Comparison of ENCODE assay signal across 9 cellular contexts in genomic region chrX:17944833-17945497, GRCh38.
DNase-seq lines count a peak whose midpoint lies in the region; ATAC-seq, FAIRE-seq and TF ChIP-seq lines count a peak whose summit lies in the region.
"Had no signal": no experiment of that assay in that cellular context is flagged by ENCODE, and none has a peak within 500 bp of the region (broad histone marks: within the 10 kb centered on the region; RNA-seq: fewer than 3 reads in every experiment).

No MANE protein-coding gene starts in this region.

- H4K20me1 ChIP-seq in hepatocyte (ENCODE audit: insufficient read depth, poor library complexity, severe bottlenecking): no peaks in the 10 kb centered on the region

- H3K36me3 Mint-ChIP-seq in T-helper 17 cell (ENCODE audit: low read depth): no peaks in the 10 kb centered on the region

- H2AFZ ChIP-seq in hepatocyte: no peak overlapping the region

- no peak overlapping the region for H3K4me3 ChIP-seq in Peyer's patch
- H3K4me3 ChIP-seq in hepatocyte: no peak overlapping the region

- H3K27me3 Mint-ChIP-seq in T-helper 17 cell: peaks cover 6% of the 10 kb centered on the region

- H3K27ac ChIP-seq in Peyer's patch (no peak overlapping the region), hepatocyte (no peak overlapping the region)

- TF ChIP-seq CTCF in Peyer's patch (IDR thresholded peaks at IDR 0.05) (peak in 4 of 6 experiments; percentile 24 to 31 (median 28)), hepatocyte (IDR thresholded peaks at IDR 0.05; ENCODE audit: poor library complexity) (peak; percentile 34)

- no peak overlapping the region for H3K4me3 Mint-ChIP-seq in T-helper 17 cell
- H3K4me3 Mint-ChIP-seq: activated T-cell treated with anti-CD3 and anti-CD28 coated beads, Interleukin-2, amount 50 U/mL, for 24 hours had no signal

- no peaks in the 10 kb centered on the region for H3K4me1 Mint-ChIP-seq in T-helper 17 cell

- no peaks in the 10 kb centered on the region for H3K9me2 ChIP-seq in hepatocyte (replicated peaks; ENCODE audit: insufficient read depth)

- H3K4me2 ChIP-seq in hepatocyte: no peak overlapping the region

- peak; percentile 61 for FAIRE-seq in GM12892 (lab: Jason Lieb, UNC)

- H3K9me3 ChIP-seq in Peyer's patch (no peaks in the 10 kb centered on the region), hepatocyte (ENCODE audit: low read depth) (no peaks in the 10 kb centered on the region), T-helper 17 cell (ENCODE audit: control insufficient read depth, low read length, poor library complexity, severe bottlenecking) (no peaks in the 10 kb centered on the region)

- H3K27me3 ChIP-seq in Peyer's patch: no peaks in the 10 kb centered on the region
- H3K27me3 ChIP-seq in hepatocyte: no peaks in the 10 kb centered on the region

- H3K27ac Mint-ChIP-seq in T-helper 17 cell: no peak overlapping the region
- H3K27ac Mint-ChIP-seq: activated T-cell treated with anti-CD3 and anti-CD28 coated beads, Interleukin-2, amount 50 U/mL, for 24 hours had no signal

- no peak for ATAC-seq in T-helper 17 cell

- no peaks in the 10 kb centered on the region for H3K4me1 ChIP-seq in Peyer's patch
- no peaks in the 10 kb centered on the region for H3K4me1 ChIP-seq in hepatocyte (ENCODE audit: insufficient read depth)

- H3K79me2 ChIP-seq in hepatocyte: no peaks in the 10 kb centered on the region

- H3K36me3 ChIP-seq in Peyer's patch: no peaks in the 10 kb centered on the region
- H3K36me3 ChIP-seq in hepatocyte (replicated peaks; ENCODE audit: insufficient read depth, low read depth): no peaks in the 10 kb centered on the region

- WGBS in hepatocyte (ENCODE audit: low lambda C conversion rate, missing lambda C conversion rate): 63% methylated on average over 10 of the region's 10 CpGs

- TF ChIP-seq POLR2A in GM12892 (IDR thresholded peaks at IDR 0.05; ENCODE audit: low read depth, low read length) (no peak), Peyer's patch (IDR thresholded peaks at IDR 0.05) (no peak)

- peak; percentile 8 for DNase-seq in AG20443 (ENCODE audit: low spot score)
- no peak for DNase-seq in GM12892 (ENCODE audit: insufficient read length)
- no peak for DNase-seq in Peyer's patch
- peak; percentile 15 for DNase-seq in hepatocyte (ENCODE audit: low spot score)
- DNase-seq in T-helper 17 cell: no peak
- no peak for DNase-seq in DMS114 treated with DMSO at 0.1 percent for 48 hours (lab: John Stamatoyannopoulos, UW; ENCODE audit: unreplicated experiment)
- no peak for DNase-seq in putamen (ENCODE audit: low spot score)
- DNase-seq in COR-L47 (lab: John Stamatoyannopoulos, UW): no peak
- DNase-seq: activated T-cell treated with anti-CD3 and anti-CD28 coated beads, Interleukin-2, amount 50 U/mL, for 24 hours had no signal

Comparison
In these comparisons a context has a peak if more than half of its experiments do, and no peak if none do; other contexts are left out.
1. DNase-seq: peak in AG20443 (single experiment) and hepatocyte (single experiment); none in GM12892 (single experiment), Peyer's patch (0 of 3), T-helper 17 cell (0 of 3), DMS114 treated with DMSO at 0.1 percent for 48 hours (single experiment), putamen (single experiment) and COR-L47 (single experiment).